ENCODE assay signal across 11 cellular contexts in genomic region chr5:38529955-38530644, GRCh38. TPM values are rescaled to one million over a fixed set of nuclear protein-coding genes. Genes with fewer than 3 reads are reported as not detected.
"Had no signal": no experiment of that assay in that cellular context is flagged by ENCODE, and none has a peak within 500 bp of the region (broad histone marks: within the 10 kb centered on the region; RNA-seq: fewer than 3 reads in every experiment).

No MANE protein-coding gene starts in this region.

- H3K36me3 Mint-ChIP-seq: activated CD4-positive, alpha-beta memory T cell treated with anti-CD3 and anti-CD28 coated beads for 36 hours; activated naive CD8-positive, alpha-beta T cell treated with anti-CD3 and anti-CD28 coated beads, Interleukin-2, amount 10 ng/mL, durations not matched to agents 7 days and 5 days had no signal

- H3K9me3 Mint-ChIP-seq: activated CD4-positive, alpha-beta memory T cell treated with anti-CD3 and anti-CD28 coated beads for 36 hours; activated naive CD8-positive, alpha-beta T cell treated with anti-CD3 and anti-CD28 coated beads, Interleukin-2, amount 10 ng/mL, durations not matched to agents 7 days and 5 days had no signal

- ATAC-seq: esophagus mucosa had no signal

- FAIRE-seq: urothelium cell line had no signal

- DNase-seq: activated CD4-positive, alpha-beta memory T cell treated with anti-CD3 and anti-CD28 coated beads for 36 hours; activated gamma-delta T cell treated with Interleukin-2 at 50 U/mL for 16 hours; activated naive CD8-positive, alpha-beta T cell treated with anti-CD3 and anti-CD28 coated beads, Interleukin-2, amount 10 ng/mL, durations not matched to agents 7 days and 5 days; activated T-cell treated with anti-CD3 and anti-CD28 coated beads, Interleukin-2, amount 50 U/mL, for 48 hours; islet precursor cell; retina; stimulated activated CD4-positive, alpha-beta T cell treated with anti-CD3 and anti-CD28 coated beads, Interleukin-4, amount 100 ng/mL, for 4 hours; stomach had no signal

- H3K4me3 Mint-ChIP-seq: activated CD4-positive, alpha-beta memory T cell treated with anti-CD3 and anti-CD28 coated beads for 36 hours; activated naive CD8-positive, alpha-beta T cell treated with anti-CD3 and anti-CD28 coated beads, Interleukin-2, amount 10 ng/mL, durations not matched to agents 7 days and 5 days had no signal

- H3K27ac Mint-ChIP-seq: activated CD4-positive, alpha-beta memory T cell treated with anti-CD3 and anti-CD28 coated beads for 36 hours; activated naive CD8-positive, alpha-beta T cell treated with anti-CD3 and anti-CD28 coated beads, Interleukin-2, amount 10 ng/mL, durations not matched to agents 7 days and 5 days had no signal

- H3K4me1 Mint-ChIP-seq: activated naive CD8-positive, alpha-beta T cell treated with anti-CD3 and anti-CD28 coated beads, Interleukin-2, amount 10 ng/mL, durations not matched to agents 7 days and 5 days had no signal

RNA-seq across cellular contexts. Expression of gene LIFR, which starts 26.3 kb away (rescaled TPM):
- total RNA-seq: activated naive CD8-positive, alpha-beta T cell treated with anti-CD3 and anti-CD28 coated beads, Interleukin-2, amount 10 ng/mL, durations not matched to agents 7 days and 5 days; T-helper 2 cell treated with Interferon-gamma antibody and Interleukin-4, amounts not matched to agents 100 ng/mL and 5 ng/mL, for 36 hours had no signal
